Comparison of ENCODE assay signal across 12 cellular contexts in genomic region chr12:111274820-111275219, GRCh38.
DNase-seq lines count a peak whose midpoint lies in the region; ATAC-seq, FAIRE-seq and TF ChIP-seq lines count a peak whose summit lies in the region.
"Had no signal": no experiment of that assay in that cellular context is flagged by ENCODE, and none has a peak within 500 bp of the region (broad histone marks: within the 10 kb centered on the region; RNA-seq: fewer than 3 reads in every experiment).

No MANE protein-coding gene starts in this region.

- BruUV-seq in IMR-90 (replicated peaks; lab: Mats Ljungman, UMichigan), result no TSS peak

- no peak overlapping the region for H2AK5ac ChIP-seq in IMR-90 (ENCODE audit: low read depth, low read length)
- no peak overlapping the region for H2AK5ac ChIP-seq in mesendoderm (ENCODE audit: low read length)

- peaks cover 3% of the 10 kb centered on the region; the same call in 1 of the 2 replicates for H3K4me1 Mint-ChIP-seq in WTC11

- peak; percentile 38; the same call in 1 of the 2 replicates for TF ChIP-seq CTCF in IMR-90 (conservative IDR thresholded peaks at IDR 0.05; ENCODE audit: low read depth, low read length)
- no peak for TF ChIP-seq CTCF in WTC11 (IDR thresholded peaks at IDR 0.05)

- H3K9me3 ChIP-seq in IMR-90 (ENCODE audit: control insufficient read depth, insufficient read depth, low read length) (no peaks in the 10 kb centered on the region; the same call in 1 of the 2 replicates), SJCRH30 (replicated peaks) (no peaks in the 10 kb centered on the region)
- H3K9me3 ChIP-seq: thoracic aorta had no signal

- no peaks in the 10 kb centered on the region for H4K20me1 ChIP-seq in IMR-90 (ENCODE audit: insufficient read depth, low read length)

- H3K27ac Mint-ChIP-seq in WTC11, result no peak overlapping the region

- H3K9me3 Mint-ChIP-seq in WTC11, result peaks cover 20% of the 10 kb centered on the region

- no peaks in the 10 kb centered on the region for H3K9me1 ChIP-seq in IMR-90 (ENCODE audit: insufficient read depth, low read length)

- no peak overlapping the region for H3K14ac ChIP-seq in IMR-90 (replicated peaks; ENCODE audit: low read depth, low read length)

- no peaks in the 10 kb centered on the region for H3K4me1 ChIP-seq in IMR-90 (ENCODE audit: control insufficient read depth, insufficient read depth, low read length)
- H3K4me1 ChIP-seq in mesendoderm (ENCODE audit: control insufficient read depth, low read depth, low read length), result no peaks in the 10 kb centered on the region
- H3K4me1 ChIP-seq in SJCRH30, result no peaks in the 10 kb centered on the region

- H3K23ac ChIP-seq in IMR-90 (ENCODE audit: low read depth, low read length), result no peak overlapping the region
- H3K23ac ChIP-seq in mesendoderm (ENCODE audit: low read length), result no peak overlapping the region

- no peak overlapping the region for H4K91ac ChIP-seq in IMR-90 (ENCODE audit: insufficient read depth, low read depth, low read length)

- TF ChIP-seq POLR2A in IMR-90 (IDR thresholded peaks at IDR 0.05; ENCODE audit: low read depth, low read length), result no peak
- no peak for TF ChIP-seq POLR2A in GM12892 (IDR thresholded peaks at IDR 0.05; ENCODE audit: low read depth, low read length)

- POLR2A ChIA-PET in IMR-90 (lab: Charles Lee; ENCODE audit: unreplicated experiment) (no interaction called here), WTC11 (lab: Charles Lee) (no interaction called here)

- H3K4me3 Mint-ChIP-seq in WTC11, result no peak overlapping the region

- H3K4me3 ChIP-seq in IMR-90 (ENCODE audit: insufficient read depth, low read depth, low read length), result no peak overlapping the region
- H3K4me3 ChIP-seq in mesendoderm (ENCODE audit: low read length), result no peak overlapping the region
- H3K4me3 ChIP-seq in SJCRH30, result no peak overlapping the region
- H3K4me3 ChIP-seq: coronary artery, thoracic aorta had no signal

- H3K36me3 Mint-ChIP-seq in WTC11, result no peaks in the 10 kb centered on the region

- H2BK20ac ChIP-seq in IMR-90 (ENCODE audit: low read depth, low read length), result no peak overlapping the region

- H3K27ac ChIP-seq in IMR-90 (ENCODE audit: insufficient read depth, low read length), result no peak overlapping the region
- no peak overlapping the region for H3K27ac ChIP-seq in mesendoderm (ENCODE audit: low read depth, low read length)
- H3K27ac ChIP-seq in substantia nigra (ENCODE audit: low read depth, low read length, poor library complexity, severe bottlenecking), result no peak overlapping the region
- H3K27ac ChIP-seq in SJCRH30, result no peak overlapping the region
- H3K27ac ChIP-seq: coronary artery, thoracic aorta had no signal

- intact Hi-C loops in IMR-90 (cut with micrococcal nuclease), result no loop called here

- no peak overlapping the region for H2AFZ ChIP-seq in IMR-90 (replicated peaks; ENCODE audit: low read length, poor library complexity)

- H3K4ac ChIP-seq in IMR-90 (ENCODE audit: low read depth, low read length) (no peak overlapping the region), mesendoderm (ENCODE audit: low read depth, low read length) (no peak overlapping the region)

- in situ Hi-C loops in IMR-90 (cut with MboI; ENCODE audit: low sequenced_read_pairs), result no loop called here

- H4K5ac ChIP-seq in IMR-90 (ENCODE audit: low read depth, low read length) (no peak overlapping the region), mesendoderm (ENCODE audit: low read length) (no peak overlapping the region)

- CTCF ChIA-PET in IMR-90 (lab: Yijun Ruan, JAX) (interaction anchor here (0.6 kb wide), 1 partner anchor 1333 kb away, joined by 3 read pairs; no protein-coding TSS in a partner anchor), WTC11 (lab: Charles Lee) (interaction anchor here (0.6 to 12.8 kb wide), 23 partner anchors 10 to 344 kb away, joined by 3 to 188 read pairs (median 4); no protein-coding TSS in a partner anchor)

- no peaks in the 10 kb centered on the region for H3K27me3 Mint-ChIP-seq in WTC11 (ENCODE audit: low read depth)

- TF ChIP-seq RAD21 in IMR-90 (IDR thresholded peaks at IDR 0.05; ENCODE audit: low read length), result no peak

- H3K18ac ChIP-seq in IMR-90 (ENCODE audit: low read depth, low read length) (no peak overlapping the region), mesendoderm (ENCODE audit: low read length) (no peak overlapping the region)

- ATAC-seq in IMR-90 (ENCODE audit: low read depth), result peak; percentile 59
- peak; percentile 76 for ATAC-seq in WTC11
- ATAC-seq: left cardiac atrium had no signal

- H4K8ac ChIP-seq in IMR-90 (ENCODE audit: low read depth in 2 of 2, low read length in 2 of 2) (no peak overlapping the region), mesendoderm (ENCODE audit: low read depth, low read length) (no peak overlapping the region)

- peak overlapping the region; percentile 62 for H2AK9ac ChIP-seq in IMR-90 (replicated peaks; ENCODE audit: low read depth, low read length, poor library complexity)

- H3K27me3 ChIP-seq in IMR-90 (ENCODE audit: control insufficient read depth, insufficient read depth, low read length) (peaks cover 16% of the 10 kb centered on the region), mesendoderm (ENCODE audit: insufficient read depth, low read length, poor library complexity) (no peaks in the 10 kb centered on the region), SJCRH30 (no peaks in the 10 kb centered on the region)

- no peak for FAIRE-seq in GM12892 (lab: Jason Lieb, UNC)

- H3K4me2 ChIP-seq in IMR-90 (ENCODE audit: low read depth, low read length) (no peak overlapping the region), mesendoderm (ENCODE audit: low read length) (no peak overlapping the region)

- H2BK15ac ChIP-seq in IMR-90 (ENCODE audit: low read depth, low read length), result no peak overlapping the region
- no peak overlapping the region for H2BK15ac ChIP-seq in mesendoderm (replicated peaks; ENCODE audit: low read depth)

- no peak overlapping the region for H3K9ac ChIP-seq in IMR-90 (ENCODE audit: low read depth, low read length)
- H3K9ac ChIP-seq in mesendoderm (ENCODE audit: low read length), result no peak overlapping the region

- H3K79me2 ChIP-seq in mesendoderm (ENCODE audit: control insufficient read depth, insufficient read depth, low read length), result no peaks in the 10 kb centered on the region

- no peak overlapping the region for H2BK120ac ChIP-seq in IMR-90 (ENCODE audit: low read depth, low read length)
- H2BK120ac ChIP-seq in mesendoderm (ENCODE audit: low read depth, low read length), result no peak overlapping the region

- H3K36me3 ChIP-seq in IMR-90 (ENCODE audit: control insufficient read depth, insufficient read depth, low read length), result no peaks in the 10 kb centered on the region
- H3K36me3 ChIP-seq in mesendoderm (ENCODE audit: control insufficient read depth, insufficient read depth, low read length), result no peaks in the 10 kb centered on the region
- no peaks in the 10 kb centered on the region for H3K36me3 ChIP-seq in SJCRH30
- H3K36me3 ChIP-seq: thoracic aorta had no signal

- H3K79me1 ChIP-seq in IMR-90 (ENCODE audit: low read depth in 1 of 2, low read length in 2 of 2) (no peaks in the 10 kb centered on the region), mesendoderm (ENCODE audit: low read length) (no peaks in the 10 kb centered on the region)

- H3K56ac ChIP-seq in IMR-90 (ENCODE audit: extremely low read depth, insufficient read depth, low read length) (no peak overlapping the region), mesendoderm (ENCODE audit: low read length) (no peak overlapping the region)

- dilution Hi-C loops in IMR-90 (cut with HindIII; ENCODE audit: low sequenced_read_pairs, unreplicated experiment), result no loop called here

- DNase-seq in ELR (ENCODE audit: low read depth) (peak; percentile 54), IMR-90 (no peak), WTC11 (ENCODE audit: low spot score) (no peak), mesendoderm (peak; percentile 48), substantia nigra (lab: John Stamatoyannopoulos, UW) (no peak), SJCRH30 (no peak), GM12892 (ENCODE audit: insufficient read length) (no peak), DMS153 (lab: John Stamatoyannopoulos, UW) (no peak)
- DNase-seq: left cardiac atrium; NK-92 treated with Interleukin-12 subunit alpha and Interleukin-12 subunit beta, amount 100 ng/mL, for 24 hours had no signal

- H2BK5ac ChIP-seq in IMR-90 (ENCODE audit: low read depth, low read length, poor library complexity, severe bottlenecking) (no peak overlapping the region), mesendoderm (ENCODE audit: low read length) (no peak overlapping the region)

- no CpG with 5 or more reads among the region's 6 CpGs for WGBS in IMR-90 (ENCODE audit: extremely low coverage in 2 of 2, insufficient read length in 1 of 2), 2 experiments
- WGBS in mesendoderm (ENCODE audit: extremely low coverage, insufficient coverage, low lambda C conversion rate), result no CpG with 5 or more reads among the region's 6 CpGs

TF ChIP-seq in IMR-90, 13 proteins besides CTCF, POLR2A, EP300 and RAD21 (continues in another document):
- TF ChIP-seq BHLHE40 (IDR thresholded peaks at IDR 0.05; ENCODE audit: low read depth, low read length) (no peak), FOS (IDR thresholded peaks at IDR 0.05; ENCODE audit: low read depth, low read length) (no peak), CHD1 (IDR thresholded peaks at IDR 0.05; ENCODE audit: low read depth, low read length) (no peak), SMC3 (IDR thresholded peaks at IDR 0.05; ENCODE audit: low read depth, low read length) (no peak), NFE2L2 (IDR thresholded peaks at IDR 0.05; ENCODE audit: low read depth, low read length) (no peak)

TF ChIP-seq in WTC11, 78 proteins besides CTCF, POLR2A, EP300 and RAD21 (continues in another document):
- no peak for TF ChIP-seq ZNF138 (CRISPR knock-in tag; conservative IDR thresholded peaks at IDR 0.05)
- TF ChIP-seq HMGA2 (CRISPR knock-in tag; IDR thresholded peaks at IDR 0.05), result no peak
- TF ChIP-seq SMAD3 (CRISPR knock-in tag; IDR thresholded peaks at IDR 0.05; ENCODE audit: borderline replicate concordance), result no peak

Comparison
In these comparisons a context has a peak if more than half of its experiments do, and no peak if none do; other contexts are left out.
1. DNase-seq: peak in ELR (single experiment) and mesendoderm (single experiment); none in IMR-90 (single experiment), WTC11 (single experiment), substantia nigra (0 of 49), SJCRH30 (0 of 2), GM12892 (single experiment) and DMS153 (single experiment).